In the genomic region with DNA sequence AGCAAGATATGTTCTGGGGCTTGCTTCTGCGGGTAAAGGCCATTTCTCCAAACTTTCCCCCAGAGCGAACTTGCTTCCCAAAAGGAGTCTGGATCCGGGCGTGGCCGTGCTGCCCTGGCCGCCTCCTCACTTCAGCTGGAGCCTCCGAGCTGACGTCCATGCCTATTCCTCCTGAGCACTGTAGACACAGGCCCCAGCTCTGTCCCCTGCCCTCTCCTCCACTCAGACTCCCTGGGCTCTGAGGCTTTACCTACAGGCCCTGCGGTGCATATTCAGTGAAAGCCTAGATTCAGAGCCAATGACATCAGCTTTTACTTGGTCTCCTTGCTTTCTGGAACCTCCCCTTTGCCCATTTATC, we compare ENCODE assay signal across 20 cellular contexts. TPM values are rescaled to one million over a fixed set of nuclear protein-coding genes. Genes with fewer than 3 reads are reported as not detected.
A peak's percentile ranks its signal among the peaks of the same experiment; 100 is the strongest.
DNase-seq lines count a peak whose midpoint lies in the region; ATAC-seq, FAIRE-seq and TF ChIP-seq lines count a peak whose summit lies in the region.
"Had no signal": no experiment of that assay in that cellular context is flagged by ENCODE, and none has a peak within 500 bp of the region (broad histone marks: within the 10 kb centered on the region; RNA-seq: fewer than 3 reads in every experiment).

No MANE protein-coding gene starts in this region.

- peaks cover 94% of the 10 kb centered on the region for H3K79me2 ChIP-seq in PC-9 (ENCODE audit: low read depth)

- WGBS in small intestine, 3 donors, result 20 to 71% (median 43%) methylated on average over 9 of the region's 9 CpGs

- FAIRE-seq in kidney (lab: Jason Lieb, UNC) (no peak), small intestine (lab: Jason Lieb, UNC) (no peak)

- POLR2A ChIA-PET in PC-9 (lab: Charles Lee; ENCODE audit: unreplicated experiment), result interaction anchor here (0.6 kb wide), 1 partner anchor 270 kb away, joined by 6 read pairs; no protein-coding TSS in a partner anchor

- H3K27ac ChIP-seq in Peyer's patch (peak overlapping the region in 3 of 4 donors; percentile 10 to 85 (median 50)), epithelial cell of prostate (peak overlapping the region; percentile 29), kidney (ENCODE audit: low read depth in 2 of 2, low read length in 2 of 2) (peak overlapping the region; percentile 41 to 67), small intestine (ENCODE audit: low read depth in 1 of 2, low read length in 1 of 2) (peak overlapping the region; percentile 22 to 77), PC-9 (no peak overlapping the region)

- H3K36me3 ChIP-seq in Peyer's patch, result no peaks in the 10 kb centered on the region
- no peaks in the 10 kb centered on the region for H3K36me3 ChIP-seq in kidney (ENCODE audit: control insufficient read depth in 1 of 2, insufficient read depth in 2 of 2, low read length in 2 of 2)
- no peaks in the 10 kb centered on the region for H3K36me3 ChIP-seq in small intestine (ENCODE audit: control insufficient read depth in 2 of 2, insufficient read depth in 2 of 2, low read length in 2 of 2)
- H3K36me3 ChIP-seq in PC-9 (ENCODE audit: low read depth), result no peaks in the 10 kb centered on the region

- no peak for DNase-seq in Peyer's patch
- no peak for DNase-seq in epithelial cell of prostate (ENCODE audit: low read depth, low spot score)
- no peak for DNase-seq in kidney
- DNase-seq in small intestine, result no peak
- DNase-seq in NCI-H524 (lab: John Stamatoyannopoulos, UW), result no peak
- no peak for DNase-seq in PC-9
- no peak for DNase-seq in activated CD4-positive, CD25-positive, alpha-beta regulatory T cell (lab: John Stamatoyannopoulos, UW)
- DNase-seq: activated CD4-positive, alpha-beta T cell treated with anti-CD3 and anti-CD28 coated beads, Interleukin-2, amount 50 U/mL, for 4 hours; activated effector memory CD4-positive, alpha-beta T cell treated with anti-CD3 and anti-CD28 coated beads, Interleukin-2, amount 50 U/mL, for 16 hours; CD4-positive, alpha-beta memory T cell; dermis blood vessel endothelial cell; foreskin fibroblast; GOT3; naive thymus-derived CD8-positive, alpha-beta T cell; NCI-H1105 treated with DMSO at 0.1 percent for 48 hours; NCI-H2107; T-helper 9 cell had no signal

- TF ChIP-seq POLR2A in Peyer's patch (IDR thresholded peaks at IDR 0.05), result no peak

- no peak for ATAC-seq in GM18861 (IDR thresholded peaks at IDR 0.05; ENCODE audit: unreplicated experiment)
- ATAC-seq: naive thymus-derived CD8-positive, alpha-beta T cell; sciatic nerve; WTC11 had no signal

- no peak overlapping the region for H3K4me2 ChIP-seq in PC-9

- H3K4me3 ChIP-seq in Peyer's patch, result no peak overlapping the region
- no peak overlapping the region for H3K4me3 ChIP-seq in kidney (ENCODE audit: low read length in 2 of 2)
- H3K4me3 ChIP-seq in small intestine (ENCODE audit: low read depth in 1 of 2, low read length in 2 of 2), result no peak overlapping the region
- no peak overlapping the region for H3K4me3 ChIP-seq in PC-9

- BruUV-seq in PC-9 (replicated peaks; lab: Mats Ljungman, UMichigan), result no TSS peak

- peaks cover 5% of the 10 kb centered on the region; the same call in 1 of the 2 replicates for H3F3A ChIP-seq in PC-9 (ENCODE audit: insufficient read depth, low read depth)

- peaks cover 0 to 45% (median 2%) of the 10 kb centered on the region in 4 donors for H3K4me1 ChIP-seq in Peyer's patch
- H3K4me1 ChIP-seq in kidney (ENCODE audit: control insufficient read depth in 1 of 2, insufficient read depth in 1 of 2, low read depth in 1 of 2, low read length in 2 of 2), result peaks cover 29 to 33% of the 10 kb centered on the region in 2 donors
- H3K4me1 ChIP-seq in small intestine (ENCODE audit: control insufficient read depth in 2 of 2, insufficient read depth in 1 of 2, low read depth in 1 of 2, low read length in 1 of 2), result peaks cover 0 to 15% of the 10 kb centered on the region in 2 donors
- peaks cover 9% of the 10 kb centered on the region for H3K4me1 ChIP-seq in PC-9 (replicated peaks; ENCODE audit: insufficient read depth)

- H3K9ac ChIP-seq in kidney (ENCODE audit: low read length in 2 of 2), result peak overlapping the region in 1 of 2 donors; percentile 26

- H4K20me1 ChIP-seq in PC-9 (ENCODE audit: insufficient read depth), result peaks cover 64% of the 10 kb centered on the region

- no peak overlapping the region for H2AFZ ChIP-seq in PC-9

- no peak for TF ChIP-seq CTCF in Peyer's patch (IDR thresholded peaks at IDR 0.05)
- no peak for TF ChIP-seq CTCF in kidney (IDR thresholded peaks at IDR 0.05; ENCODE audit: borderline replicate concordance, extremely low read depth, insufficient read depth)
- TF ChIP-seq CTCF in PC-9 (conservative IDR thresholded peaks at IDR 0.05), result no peak

- CTCF ChIA-PET in PC-9 (lab: Charles Lee), result no interaction called here

- no peaks in the 10 kb centered on the region for H3K27me3 ChIP-seq in Peyer's patch
- no peaks in the 10 kb centered on the region for H3K27me3 ChIP-seq in small intestine (ENCODE audit: control insufficient read depth in 2 of 2, insufficient read depth in 2 of 2, low read length in 2 of 2)
- H3K27me3 ChIP-seq in PC-9 (ENCODE audit: insufficient read depth, low read depth), result no peaks in the 10 kb centered on the region

- intact Hi-C loops in kidney (cut with DNase I) (no loop called here), PC-9 (cut with micrococcal nuclease; ENCODE audit: unreplicated experiment) (no loop called here)

- no peaks in the 10 kb centered on the region for H3K9me3 ChIP-seq in Peyer's patch
- H3K9me3 ChIP-seq in kidney (ENCODE audit: control insufficient read depth in 1 of 2, low read length in 2 of 2), result no peaks in the 10 kb centered on the region
- no peaks in the 10 kb centered on the region for H3K9me3 ChIP-seq in small intestine (ENCODE audit: control insufficient read depth, low read depth)
- H3K9me3 ChIP-seq in PC-9 (ENCODE audit: insufficient read depth, low read depth), result no peaks in the 10 kb centered on the region

- H3K9me2 ChIP-seq in PC-9 (ENCODE audit: insufficient read depth), result no peaks in the 10 kb centered on the region

RNA-seq across cellular contexts. Expression of gene LRP5, which starts 9.6 kb away (rescaled TPM):
- total RNA-seq in Peyer's patch, result 100 to 1,000 TPM; 149 to 196 (median 168) TPM
- total RNA-seq in kidney, result 71.3 TPM
- 55.4 TPM for polyA plus RNA-seq in kidney (ENCODE audit: insufficient read depth, low read depth, low replicate concordance)
- polyA plus RNA-seq in small intestine, result 10 to 100 TPM; 39.7 to 84.1 (median 72.8) TPM
- total RNA-seq in PC-9 (2021), result 112 and 129 TPM in 2 replicates

RNA-seq across cellular contexts. Expression of gene C11orf24, which starts 50.2 kb away (rescaled TPM):
- total RNA-seq in Peyer's patch (100 to 1,000 TPM in 3 of 4 donors, 10 to 100 TPM in 1; 79.2 to 198 (median 183) TPM), kidney (31.7 TPM), PC-9 (2021) (27.2 and 37.7 TPM in 2 replicates)
- polyA plus RNA-seq in kidney (ENCODE audit: insufficient read depth, low read depth, low replicate concordance) (18.6 TPM), small intestine (100 to 1,000 TPM in 2 of 3 donors, 10 to 100 TPM in 1; 39.4 to 168 (median 109) TPM)
